8 cellular contexts compared by ENCODE assay signal in the genomic region with DNA sequence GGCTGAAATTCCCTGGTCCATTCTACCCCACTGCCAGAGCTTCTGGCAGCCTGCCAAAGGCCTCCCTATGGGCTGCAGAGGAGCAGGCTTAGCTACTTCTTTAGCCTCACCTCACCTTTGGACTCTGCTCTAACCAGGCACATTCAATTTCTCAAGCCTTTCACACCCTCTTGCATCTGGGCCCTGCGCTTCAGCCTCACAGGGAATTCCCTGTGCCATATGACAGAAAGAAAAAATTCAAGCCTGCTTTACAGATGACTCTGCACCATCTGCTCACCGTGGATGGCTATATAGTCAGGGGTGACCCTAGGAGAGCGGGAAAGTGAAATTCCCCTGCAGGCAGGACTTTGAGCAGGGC.
DNase-seq lines count a peak whose midpoint lies in the region; ATAC-seq and TF ChIP-seq lines count a peak whose summit lies in the region.

No MANE protein-coding gene starts in this region.

- TF ChIP-seq POLR2A in suprapubic skin (IDR thresholded peaks at IDR 0.05) = no peak

- no peaks in the 10 kb centered on the region for H3K36me3 ChIP-seq in BE2C
- H3K36me3 ChIP-seq in brain microvascular endothelial cell (replicated peaks) = no peaks in the 10 kb centered on the region
- H3K36me3 ChIP-seq in suprapubic skin = no peaks in the 10 kb centered on the region
- no peaks in the 10 kb centered on the region for H3K36me3 ChIP-seq in GM23248 (ENCODE audit: low read depth)
- H3K36me3 ChIP-seq in neural progenitor cell = peaks cover 4% of the 10 kb centered on the region

- H3K27me3 ChIP-seq in BE2C (no peaks in the 10 kb centered on the region), brain microvascular endothelial cell (replicated peaks) (no peaks in the 10 kb centered on the region), suprapubic skin (no peaks in the 10 kb centered on the region), GM23248 (replicated peaks; ENCODE audit: insufficient read depth) (peaks cover 14% of the 10 kb centered on the region), neural progenitor cell (no peaks in the 10 kb centered on the region)

- TF ChIP-seq EP300 in suprapubic skin (IDR thresholded peaks at IDR 0.05) = no peak

- H3K27me3 Mint-ChIP-seq in neural progenitor cell (ENCODE audit: insufficient read depth, low read depth) = peaks cover 10% of the 10 kb centered on the region

- no peaks in the 10 kb centered on the region for H3K9me3 ChIP-seq in BE2C
- H3K9me3 ChIP-seq in suprapubic skin = no peaks in the 10 kb centered on the region
- H3K9me3 ChIP-seq in GM23248 (ENCODE audit: low read depth) = no peaks in the 10 kb centered on the region
- peaks cover 10% of the 10 kb centered on the region for H3K9me3 ChIP-seq in neural progenitor cell (ENCODE audit: low read depth)

- H3K4me3 ChIP-seq in BE2C (ENCODE audit: low read depth, low read length) (no peak overlapping the region), brain microvascular endothelial cell (ENCODE audit: low read depth, low read length) (no peak overlapping the region), suprapubic skin (no peak overlapping the region), GM23248 (no peak overlapping the region), neural progenitor cell (no peak overlapping the region)

- H3K27ac ChIP-seq in brain microvascular endothelial cell = no peak overlapping the region
- H3K27ac ChIP-seq in suprapubic skin = no peak overlapping the region
- H3K27ac ChIP-seq in GM23248 = no peak overlapping the region
- no peak overlapping the region for H3K27ac ChIP-seq in neural progenitor cell

- no peak for TF ChIP-seq CTCF in BE2C (IDR thresholded peaks at IDR 0.05; ENCODE audit: low read depth, low read length)
- TF ChIP-seq CTCF in brain microvascular endothelial cell (IDR thresholded peaks at IDR 0.05; ENCODE audit: low read depth, low read length, missing control alignments) = no peak
- TF ChIP-seq CTCF in suprapubic skin (IDR thresholded peaks at IDR 0.05) = no peak
- no peak for TF ChIP-seq CTCF in neural progenitor cell (IDR thresholded peaks at IDR 0.05)

- no peak overlapping the region for H3K27ac Mint-ChIP-seq in neural progenitor cell

- no peaks in the 10 kb centered on the region for H3F3A ChIP-seq in GM23248 (ENCODE audit: insufficient read depth)
- H3F3A ChIP-seq in neural progenitor cell (ENCODE audit: low read depth) = no peaks in the 10 kb centered on the region

- no peaks in the 10 kb centered on the region for H3K9me2 ChIP-seq in GM23248 (ENCODE audit: insufficient read depth)

- H3K4me2 ChIP-seq in GM23248 (ENCODE audit: unreplicated experiment) (no peak overlapping the region), neural progenitor cell (no peak overlapping the region)

- H3K4me1 Mint-ChIP-seq in neural progenitor cell = peaks cover 4% of the 10 kb centered on the region

- H2AFZ ChIP-seq in GM23248 (no peak overlapping the region), neural progenitor cell (replicated peaks) (no peak overlapping the region)

- no peak overlapping the region for H3K4me3 Mint-ChIP-seq in neural progenitor cell

- ATAC-seq in GM19452 (IDR thresholded peaks at IDR 0.05; ENCODE audit: unreplicated experiment) = peak; percentile 55

- H3K79me2 ChIP-seq in GM23248 (ENCODE audit: insufficient read depth) (no peaks in the 10 kb centered on the region), neural progenitor cell (ENCODE audit: low read depth) (no peaks in the 10 kb centered on the region)

- H3K36me3 Mint-ChIP-seq in neural progenitor cell = peaks cover 3% of the 10 kb centered on the region

- WGBS in suprapubic skin = 87% methylated on average over 3 of the region's 3 CpGs
- 40 to 53% methylated on average over 3 of the region's 3 CpGs for WGBS in GM23248 (ENCODE audit: low coverage in 1 of 2, low lambda C conversion rate in 2 of 2, missing lambda C conversion rate in 2 of 2), 2 experiments

- DNase-seq in BE2C (peak; percentile 79), LoVo (ENCODE audit: low spot score) (peak; percentile 43), glomerular visceral epithelial cell (ENCODE audit: extremely low spot score) (peak; percentile 71), brain microvascular endothelial cell (no peak), suprapubic skin (ENCODE audit: low spot score in 2 of 2) (no peak), GM23248 (no peak), neural progenitor cell (ENCODE audit: low spot score) (no peak)

- H3K9me3 Mint-ChIP-seq in neural progenitor cell = peaks cover 21% of the 10 kb centered on the region

- no peak overlapping the region for H3K9ac ChIP-seq in GM23248
- no peak overlapping the region for H3K9ac ChIP-seq in neural progenitor cell

- H3K4me1 ChIP-seq in BE2C (no peaks in the 10 kb centered on the region; the same call in 1 of the 2 replicates), suprapubic skin (no peaks in the 10 kb centered on the region), GM23248 (ENCODE audit: insufficient read depth) (no peaks in the 10 kb centered on the region), neural progenitor cell (no peaks in the 10 kb centered on the region)

- in situ Hi-C loops in brain microvascular endothelial cell (cut with HindIII; ENCODE audit: low pct_ligation_motif_present, low sequenced_read_pairs) = no loop called here
- in situ Hi-C loops in GM23248 (cut with MboI) = no loop called here

- no peaks in the 10 kb centered on the region for H4K20me1 ChIP-seq in GM23248 (ENCODE audit: insufficient read depth)
- no peaks in the 10 kb centered on the region for H4K20me1 ChIP-seq in neural progenitor cell (ENCODE audit: low read depth)

Comparison
In these comparisons a context has a peak if more than half of its experiments do, and no peak if none do; other contexts are left out.
1. DNase-seq: peak in BE2C (single experiment), LoVo (single experiment) and glomerular visceral epithelial cell (single experiment); none in brain microvascular endothelial cell (single experiment), suprapubic skin (0 of 2), GM23248 (single experiment) and neural progenitor cell (single experiment).